ENCODE assay signal across 8 cellular contexts in genomic region chr1:183685112-183685713, GRCh38. TPM values are rescaled to one million over a fixed set of nuclear protein-coding genes. Genes with fewer than 3 reads are reported as not detected.
DNase-seq lines count a peak whose midpoint lies in the region; ATAC-seq, FAIRE-seq and TF ChIP-seq lines count a peak whose summit lies in the region.

No MANE protein-coding gene starts in this region.

- no peak overlapping the region for H2AFZ ChIP-seq in SK-N-SH (ENCODE audit: low read depth)
- no peak overlapping the region for H2AFZ ChIP-seq in endothelial cell of umbilical vein (ENCODE audit: low read depth, low read length)

- TF ChIP-seq CTCF in GM06990 (IDR thresholded peaks at IDR 0.05; ENCODE audit: insufficient read depth, low read length, poor library complexity, severe bottlenecking) (peak; percentile 72), SK-N-SH (IDR thresholded peaks at IDR 0.05) (peak; percentile 70), endothelial cell of umbilical vein (IDR thresholded peaks at IDR 0.05; ENCODE audit: extremely low read depth in 1 of 2, insufficient read depth in 1 of 2, low read depth in 1 of 2, low read length in 2 of 2) (peak; percentile 41 to 55)

- no peak overlapping the region for H3K4me2 ChIP-seq in SK-N-SH
- H3K4me2 ChIP-seq in endothelial cell of umbilical vein (ENCODE audit: insufficient read depth, low read length) = no peak overlapping the region

- H4K20me1 ChIP-seq in SK-N-SH (ENCODE audit: insufficient read depth) (no peaks in the 10 kb centered on the region), endothelial cell of umbilical vein (replicated peaks; ENCODE audit: control insufficient read depth, extremely low read depth, insufficient read depth, low read length) (no peaks in the 10 kb centered on the region)

- H3K9me1 ChIP-seq in endothelial cell of umbilical vein (replicated peaks; ENCODE audit: control insufficient read depth, extremely low read depth, insufficient read depth, low read length) = no peaks in the 10 kb centered on the region

- dilution Hi-C loops in endothelial cell of umbilical vein (cut with MboI; ENCODE audit: extremely low pct_ligation_motif_present, low sequenced_read_pairs) = no loop called here

- H3K9me3 ChIP-seq in SK-N-SH (no peaks in the 10 kb centered on the region), endothelial cell of umbilical vein (replicated peaks; ENCODE audit: control insufficient read depth, insufficient read depth, low read length) (no peaks in the 10 kb centered on the region)

- no peaks in the 10 kb centered on the region for H3K27me3 ChIP-seq in GM06990 (replicated peaks; ENCODE audit: control insufficient read depth, insufficient read depth, low read length)
- no peaks in the 10 kb centered on the region for H3K27me3 ChIP-seq in SK-N-SH (ENCODE audit: insufficient read depth)
- no peaks in the 10 kb centered on the region for H3K27me3 ChIP-seq in endothelial cell of umbilical vein (ENCODE audit: control insufficient read depth in 2 of 2, insufficient read depth in 2 of 2, low read length in 2 of 2)

- H3K36me3 ChIP-seq in GM06990 (ENCODE audit: control insufficient read depth, insufficient read depth, low read length) (no peaks in the 10 kb centered on the region), SK-N-SH (replicated peaks in 1 of 2; ENCODE audit: control insufficient read depth in 1 of 2, insufficient read depth in 2 of 2, low read length in 1 of 2) (no peaks in the 10 kb centered on the region), endothelial cell of umbilical vein (ENCODE audit: control insufficient read depth in 2 of 2, extremely low read depth in 1 of 2, insufficient read depth in 2 of 2, low read length in 2 of 2) (no peaks in the 10 kb centered on the region)

- H3K4me3 ChIP-seq in GM06990 (replicated peaks; ENCODE audit: low read depth, low read length) (no peak overlapping the region), SK-N-SH (ENCODE audit: low read depth in 2 of 2, low read length in 1 of 2) (no peak overlapping the region; a peak in 1 of 4 replicates), endothelial cell of umbilical vein (replicated peaks in 1 of 3; ENCODE audit: insufficient read depth in 1 of 3, low read depth in 1 of 3, low read length in 3 of 3) (no peak overlapping the region)

- no peaks in the 10 kb centered on the region for H3F3A ChIP-seq in SK-N-SH (replicated peaks; ENCODE audit: insufficient read depth)

- H3K9ac ChIP-seq in SK-N-SH = no peak overlapping the region
- H3K9ac ChIP-seq in endothelial cell of umbilical vein (replicated peaks; ENCODE audit: extremely low read depth, insufficient read depth, low read length) = no peak overlapping the region

- no peak overlapping the region for H3K4me3 Mint-ChIP-seq in naive B cell

- no peaks in the 10 kb centered on the region for H3K79me2 ChIP-seq in SK-N-SH (ENCODE audit: insufficient read depth)
- no peaks in the 10 kb centered on the region for H3K79me2 ChIP-seq in endothelial cell of umbilical vein (ENCODE audit: control insufficient read depth, insufficient read depth, low read length)

- no peak for FAIRE-seq in endothelial cell of umbilical vein (lab: Jason Lieb, UNC)

- TF ChIP-seq EP300 in SK-N-SH (IDR thresholded peaks at IDR 0.05; ENCODE audit: borderline replicate concordance in 1 of 2, low read depth in 1 of 2, low read length in 1 of 2) = no peak

- H3K27ac Mint-ChIP-seq in naive B cell = no peak overlapping the region

- H3K9me3 Mint-ChIP-seq in naive B cell = peaks cover 0 to 2% (median under 1%) of the 10 kb centered on the region in 7 donors

- TF ChIP-seq POLR2A in endothelial cell of umbilical vein (IDR thresholded peaks at IDR 0.05; ENCODE audit: low read depth, low read length) = no peak

- no peaks in the 10 kb centered on the region for H3K4me1 Mint-ChIP-seq in naive B cell

- ATAC-seq in naive B cell (ENCODE audit: low read depth in 2 of 2) = peak in 1 of 2 donors; percentile 39
- no peak for ATAC-seq in GM21447 (IDR thresholded peaks at IDR 0.05; ENCODE audit: unreplicated experiment)

- CTCF ChIA-PET in SK-N-SH (lab: Yijun Ruan, JAX) (interaction anchor here (0.6 to 2.8 kb wide), 41 partner anchors 8 to 570 kb away, joined by 3 to 39 read pairs (median 4); no protein-coding TSS in a partner anchor), endothelial cell of umbilical vein (lab: Charles Lee) (interaction anchor here (0.6 to 5.4 kb wide), 77 partner anchors 9 to 1007 kb away, joined by 3 to 150 read pairs (median 4); partner anchors contain the start of genes APOBEC4, RGL1 and TSEN15)

- DNase-seq in AG08395 (ENCODE audit: low spot score) (peak; percentile 79), GM06990 (ENCODE audit: extremely low read depth, insufficient read length) (no peak), LHCN-M2 (ENCODE audit: low read depth) (peak; percentile 55), SK-N-SH (peak; percentile 56), endothelial cell of umbilical vein (ENCODE audit: low read depth, low spot score) (peak; percentile 63), naive B cell (peak; percentile 19), cerebellum (ENCODE audit: low spot score) (no peak)

- peaks cover 9 to 18% (median 16%) of the 10 kb centered on the region in 3 donors for H3K27me3 Mint-ChIP-seq in naive B cell

- POLR2A ChIA-PET in SK-N-SH (lab: Yijun Ruan, JAX) = no interaction called here
- POLR2A ChIA-PET in endothelial cell of umbilical vein (lab: Charles Lee) = interaction anchor here (0.6 to 1.0 kb wide), 2 partner anchors 191 to 231 kb away, joined by 3 read pairs; no protein-coding TSS in a partner anchor

- 24% methylated on average over 3 of the region's 3 CpGs for WGBS in SK-N-SH (ENCODE audit: low lambda C conversion rate)

- TF ChIP-seq RAD21 in SK-N-SH (IDR thresholded peaks at IDR 0.05; ENCODE audit: low read length) = peak; percentile 77

- no peaks in the 10 kb centered on the region for H3K4me1 ChIP-seq in SK-N-SH (ENCODE audit: control insufficient read depth in 1 of 2, insufficient read depth in 2 of 2, low read depth in 1 of 2, low read length in 1 of 2)
- H3K4me1 ChIP-seq in endothelial cell of umbilical vein (ENCODE audit: control insufficient read depth, extremely low read depth, insufficient read depth, low read length) = no peaks in the 10 kb centered on the region

- intact Hi-C loops in endothelial cell of umbilical vein (cut with micrococcal nuclease) = loop anchor here (1.0 to 5.0 kb wide), 6 partner anchors 30 to 404 kb away; no protein-coding TSS in a partner anchor

- no peaks in the 10 kb centered on the region for H3K9me2 ChIP-seq in SK-N-SH

- BruUV-seq in endothelial cell of umbilical vein (replicated peaks; lab: Mats Ljungman, UMichigan) = no TSS peak

- H3K27ac ChIP-seq in SK-N-SH (ENCODE audit: low read depth in 2 of 2, low read length in 1 of 2) (no peak overlapping the region), endothelial cell of umbilical vein (ENCODE audit: insufficient read depth, low read depth, low read length) (no peak overlapping the region)

- H3K36me3 Mint-ChIP-seq in naive B cell = no peaks in the 10 kb centered on the region

TF ChIP-seq in SK-N-SH, 30 proteins besides CTCF, POLR2A, EP300 and RAD21:
- no peak for TF ChIP-seq ELF1 (IDR thresholded peaks at IDR 0.05)
- TF ChIP-seq SMC3 (IDR thresholded peaks at IDR 0.05; ENCODE audit: low read depth, low read length) = peak; percentile 67

TF ChIP-seq in endothelial cell of umbilical vein, 7 proteins besides CTCF, POLR2A, EP300 and RAD21:
- TF ChIP-seq FOS (IDR thresholded peaks at IDR 0.05; ENCODE audit: borderline replicate concordance, insufficient read depth, low read length) (no peak), EZH2 (IDR thresholded peaks at IDR 0.05; ENCODE audit: borderline replicate concordance, low read depth, low read length, severe bottlenecking) (no peak), MYC (IDR thresholded peaks at IDR 0.05; ENCODE audit: low read depth, low read length) (no peak), JUN (IDR thresholded peaks at IDR 0.05; ENCODE audit: borderline replicate concordance, insufficient read depth, insufficient read length, low read depth) (no peak), GATA2 (IDR thresholded peaks at IDR 0.05; ENCODE audit: insufficient read depth, insufficient read length, low read depth, low read length) (no peak)

RNA-seq across cellular contexts. Expression of gene APOBEC4, which starts 32.1 kb away (rescaled TPM):
- total RNA-seq in LHCN-M2 (2014; rRNA removed) = not detected in 2 replicates
- polyA plus RNA-seq in LHCN-M2 (2012) = 0.02 TPM
- polyA plus RNA-seq in SK-N-SH (2012; rRNA removed) = not detected in 2 replicates
- not detected in 2 replicates for polyA plus RNA-seq in SK-N-SH (2012; cell fraction: cytosol; rRNA removed)
- polyA plus RNA-seq in SK-N-SH (2012; cell fraction: nucleus; rRNA removed) = not detected in 2 replicates
- not detected in 2 replicates for total RNA-seq in endothelial cell of umbilical vein
- polyA plus RNA-seq in endothelial cell of umbilical vein = not detected in 2 replicates
- polyA plus RNA-seq in endothelial cell of umbilical vein (2011; cell fraction: cytosol; rRNA removed) = not detected in 2 replicates
- not detected in 2 replicates for polyA plus RNA-seq in endothelial cell of umbilical vein (2011; cell fraction: nucleus; rRNA removed)
- not detected in 2 replicates for polyA plus RNA-seq in endothelial cell of umbilical vein (2012)
- not detected in 2 replicates for polyA minus RNA-seq in endothelial cell of umbilical vein
- not detected for polyA minus RNA-seq in endothelial cell of umbilical vein (2011; cell fraction: cytosol; rRNA and poly(A)+ RNA removed)
- polyA minus RNA-seq in endothelial cell of umbilical vein (2011; cell fraction: nucleus; rRNA and poly(A)+ RNA removed) = not detected in 2 replicates
- not detected for polyA plus RNA-seq in naive B cell (ENCODE audit: low read depth in 6 of 6)
- not detected for total RNA-seq in cerebellum

RNA-seq across cellular contexts. Expression of gene ARPC5, which starts 49.6 kb away (rescaled TPM):
- total RNA-seq in LHCN-M2 (2014; rRNA removed) = 226 and 239 TPM in 2 replicates
- polyA plus RNA-seq in LHCN-M2 (2012) = 308 TPM
- 66.8 and 97.6 TPM in 2 replicates for polyA plus RNA-seq in SK-N-SH (2012; rRNA removed)
- 112 and 139 TPM in 2 replicates for polyA plus RNA-seq in SK-N-SH (2012; cell fraction: cytosol; rRNA removed)
- 20.6 and 46.8 TPM in 2 replicates for polyA plus RNA-seq in SK-N-SH (2012; cell fraction: nucleus; rRNA removed)
- total RNA-seq in endothelial cell of umbilical vein = 185 and 190 TPM in 2 replicates
- polyA plus RNA-seq in endothelial cell of umbilical vein = 72.1 and 110 TPM in 2 replicates
- polyA plus RNA-seq in endothelial cell of umbilical vein (2011; cell fraction: cytosol; rRNA removed) = 142 TPM in 2 replicates
- polyA plus RNA-seq in endothelial cell of umbilical vein (2011; cell fraction: nucleus; rRNA removed) = 56.3 and 77.4 TPM in 2 replicates
- polyA plus RNA-seq in endothelial cell of umbilical vein (2012) = 250 and 281 TPM in 2 replicates
- polyA minus RNA-seq in endothelial cell of umbilical vein = 130 and 135 TPM in 2 replicates
- polyA minus RNA-seq in endothelial cell of umbilical vein (2011; cell fraction: cytosol; rRNA and poly(A)+ RNA removed) = 76.5 TPM
- polyA minus RNA-seq in endothelial cell of umbilical vein (2011; cell fraction: nucleus; rRNA and poly(A)+ RNA removed) = 51.5 and 60.3 TPM in 2 replicates
- 100 to 1,000 TPM; 286 to 573 (median 376) TPM for polyA plus RNA-seq in naive B cell (ENCODE audit: low read depth in 6 of 6)
- 47.4 TPM for total RNA-seq in cerebellum

Comparison
In these comparisons a context has a peak if more than half of its experiments do, and no peak if none do; other contexts are left out.
1. DNase-seq: peak in AG08395 (single experiment), LHCN-M2 (single experiment), SK-N-SH (single experiment), endothelial cell of umbilical vein (single experiment) and naive B cell (single experiment); none in GM06990 (single experiment) and cerebellum (single experiment).
2. Peak in every context shown above with its lines, with median percentiles within 50 percentile points of each other: CTCF ChIP-seq.